Comparison of ENCODE assay signal across 18 cellular contexts in the genomic region with DNA sequence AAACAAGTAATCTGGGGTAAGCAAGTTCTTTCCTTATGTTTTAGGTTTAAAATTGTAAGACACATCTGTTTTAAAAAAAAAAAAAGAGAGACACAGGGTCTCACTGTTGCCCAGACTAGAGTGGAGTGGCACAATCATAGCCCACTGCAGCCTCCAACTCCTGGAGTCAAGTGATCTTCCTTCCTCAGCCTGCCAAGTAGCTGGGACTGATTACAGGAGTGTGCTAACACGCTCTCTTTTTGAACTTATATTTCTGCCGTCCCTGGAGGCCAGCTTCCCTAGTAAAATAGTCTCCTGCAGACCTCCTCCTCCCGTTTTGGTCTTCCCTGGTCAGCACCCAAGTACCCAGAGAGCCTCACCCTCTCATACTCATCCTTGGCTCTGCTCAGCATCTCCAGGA. TPM values are rescaled to one million over a fixed set of nuclear protein-coding genes. Genes with fewer than 3 reads are reported as not detected.
DNase-seq lines count a peak whose midpoint lies in the region; ATAC-seq and TF ChIP-seq lines count a peak whose summit lies in the region.
"Had no signal": no experiment of that assay in that cellular context is flagged by ENCODE, and none has a peak within 500 bp of the region (broad histone marks: within the 10 kb centered on the region; RNA-seq: fewer than 3 reads in every experiment).

No MANE protein-coding gene starts in this region.

- H3K4me1 ChIP-seq in CD8-positive, alpha-beta T cell (ENCODE audit: insufficient read depth, low read length) = no peaks in the 10 kb centered on the region
- H3K4me1 ChIP-seq: A549 had no signal

- peaks cover 36% of the 10 kb centered on the region for H3K36me3 ChIP-seq in CD8-positive, alpha-beta T cell (ENCODE audit: insufficient read depth, low read length)

- no peaks in the 10 kb centered on the region for H3K9me3 ChIP-seq in CD8-positive, alpha-beta T cell (ENCODE audit: low read length)
- H3K9me3 ChIP-seq: A549 had no signal

- intact Hi-C loops in Right ventricle myocardium superior (cut with DNase I) = no loop called here
- intact Hi-C loops in cardiac septum (cut with DNase I) = no loop called here
- intact Hi-C loops in left cardiac atrium (cut with DNase I) = no loop called here
- intact Hi-C loops in CD8-positive, alpha-beta T cell (cut with DNase I, micrococcal nuclease) = no loop called here

- no peak for DNase-seq in Right ventricle myocardium superior
- DNase-seq in cardiac septum (ENCODE audit: low spot score) = no peak
- no peak for DNase-seq in central memory CD8-positive, alpha-beta T cell (ENCODE audit: low spot score in 2 of 2)
- no peak for DNase-seq in left cardiac atrium
- DNase-seq in stimulated activated naive B cell treated with anti-CD40 and anti-IgM and Interleukin-4, amounts not matched to agents 10 μg/mL and 1 μg/mL and 100 μg/mL, for 72 hours = no peak
- no peak for DNase-seq in T-helper 9 cell
- no peak for DNase-seq in CD8-positive, alpha-beta T cell
- no peak for DNase-seq in NCI-H345 (lab: John Stamatoyannopoulos, UW)
- DNase-seq: CD4-positive, alpha-beta memory T cell; GM23248; NCI-H1105; NCI-H2081 treated with DMSO at 0.1 percent for 48 hours; NCI-H510A treated with DMSO at 0.1 percent for 48 hours; NCI-H774; SHP77 had no signal

- CTCF ChIA-PET in CD8-positive, alpha-beta T cell (lab: Charles Lee) = no interaction called here

- no peaks in the 10 kb centered on the region for H3K9me3 Mint-ChIP-seq in central memory CD8-positive, alpha-beta T cell
- no peaks in the 10 kb centered on the region for H3K9me3 Mint-ChIP-seq in stimulated activated naive B cell treated with anti-CD40 and anti-IgM and Interleukin-4, amounts not matched to agents 10 μg/mL and 1 μg/mL and 100 μg/mL, for 72 hours
- no peaks in the 10 kb centered on the region for H3K9me3 Mint-ChIP-seq in CD8-positive, alpha-beta T cell
- H3K9me3 Mint-ChIP-seq: CD4-positive, alpha-beta memory T cell had no signal

- POLR2A ChIA-PET in CD8-positive, alpha-beta T cell (lab: Charles Lee) = interaction anchor here (0.9 kb wide), 1 partner anchor 12 kb away, joined by 3 read pairs; no protein-coding TSS in a partner anchor

- peaks cover 12% of the 10 kb centered on the region for H3K4me1 Mint-ChIP-seq in central memory CD8-positive, alpha-beta T cell
- H3K4me1 Mint-ChIP-seq in stimulated activated naive B cell treated with anti-CD40 and anti-IgM and Interleukin-4, amounts not matched to agents 10 μg/mL and 1 μg/mL and 100 μg/mL, for 72 hours = peaks cover 0 to 8% of the 10 kb centered on the region in 2 donors
- peaks cover 1% of the 10 kb centered on the region for H3K4me1 Mint-ChIP-seq in CD8-positive, alpha-beta T cell (ENCODE audit: low read depth)

- peaks cover 59% of the 10 kb centered on the region for H3K36me3 Mint-ChIP-seq in central memory CD8-positive, alpha-beta T cell (ENCODE audit: insufficient read depth)
- H3K36me3 Mint-ChIP-seq in stimulated activated naive B cell treated with anti-CD40 and anti-IgM and Interleukin-4, amounts not matched to agents 10 μg/mL and 1 μg/mL and 100 μg/mL, for 72 hours = peaks cover 30 to 46% of the 10 kb centered on the region in 2 donors
- peaks cover 63% of the 10 kb centered on the region for H3K36me3 Mint-ChIP-seq in CD8-positive, alpha-beta T cell

- no peak overlapping the region for H3K4me3 ChIP-seq in CD8-positive, alpha-beta T cell (ENCODE audit: low read depth, low read length)
- H3K4me3 ChIP-seq: A549, GM23248, K562 had no signal

- no peaks in the 10 kb centered on the region for H3K27me3 ChIP-seq in CD8-positive, alpha-beta T cell (ENCODE audit: insufficient read depth, low read length)

- H3K27me3 Mint-ChIP-seq in central memory CD8-positive, alpha-beta T cell = no peaks in the 10 kb centered on the region
- no peaks in the 10 kb centered on the region for H3K27me3 Mint-ChIP-seq in stimulated activated naive B cell treated with anti-CD40 and anti-IgM and Interleukin-4, amounts not matched to agents 10 μg/mL and 1 μg/mL and 100 μg/mL, for 72 hours
- no peaks in the 10 kb centered on the region for H3K27me3 Mint-ChIP-seq in CD8-positive, alpha-beta T cell (ENCODE audit: low read depth)
- H3K27me3 Mint-ChIP-seq: CD4-positive, alpha-beta memory T cell had no signal

- peak overlapping the region; percentile 92 for H3K27ac Mint-ChIP-seq in central memory CD8-positive, alpha-beta T cell (ENCODE audit: low read depth)
- peak overlapping the region; percentile 31 for H3K27ac Mint-ChIP-seq in stimulated activated naive B cell treated with anti-CD40 and anti-IgM and Interleukin-4, amounts not matched to agents 10 μg/mL and 1 μg/mL and 100 μg/mL, for 72 hours
- no peak overlapping the region for H3K27ac Mint-ChIP-seq in CD8-positive, alpha-beta T cell

- no peak for TF ChIP-seq CTCF in CD8-positive, alpha-beta T cell (IDR thresholded peaks at IDR 0.05)

- ATAC-seq in Right ventricle myocardium superior (ENCODE audit: poor library complexity) (peak; percentile 62), left cardiac atrium (peak; percentile 27 to 34)
- no peak for ATAC-seq in central memory CD8-positive, alpha-beta T cell (replicated peaks; ENCODE audit: extremely low read depth, poor library complexity, severe bottlenecking)
- ATAC-seq in stimulated activated naive B cell treated with anti-CD40 and anti-IgM and Interleukin-4, amounts not matched to agents 10 μg/mL and 1 μg/mL and 100 μg/mL, for 72 hours (replicated peaks) = no peak
- ATAC-seq in CD8-positive, alpha-beta T cell = no peak
- ATAC-seq: A549, HCT116, K562 had no signal

- H3K27ac ChIP-seq in CD8-positive, alpha-beta T cell (ENCODE audit: low read depth, low read length) = no peak overlapping the region
- H3K27ac ChIP-seq: A549, GM23248 had no signal

- H3K4me3 Mint-ChIP-seq in central memory CD8-positive, alpha-beta T cell = no peak overlapping the region
- no peak overlapping the region for H3K4me3 Mint-ChIP-seq in stimulated activated naive B cell treated with anti-CD40 and anti-IgM and Interleukin-4, amounts not matched to agents 10 μg/mL and 1 μg/mL and 100 μg/mL, for 72 hours
- no peak overlapping the region for H3K4me3 Mint-ChIP-seq in CD8-positive, alpha-beta T cell

RNA-seq across cellular contexts. Expression of a gene that starts 35.5 kb away (rescaled TPM):
- total RNA-seq in Right ventricle myocardium superior = 16.3 TPM
- total RNA-seq in cardiac septum = 17.3 TPM
- total RNA-seq in left cardiac atrium = 10 to 100 TPM; 17.4 to 21.3 TPM
- total RNA-seq in CD8-positive, alpha-beta T cell = 10 to 100 TPM; 71.8 to 80.4 TPM

RNA-seq across cellular contexts. Expression of a gene that starts 56.1 kb away (rescaled TPM):
- total RNA-seq in Right ventricle myocardium superior = 43.6 TPM
- 34.6 TPM for total RNA-seq in cardiac septum
- 10 to 100 TPM; 91.0 to 92.4 TPM for total RNA-seq in left cardiac atrium
- total RNA-seq in CD8-positive, alpha-beta T cell = 10 to 100 TPM; 94.5 to 99.9 TPM

Comparison
In these comparisons a context has a peak if more than half of its experiments do, and no peak if none do; other contexts are left out.
1. ATAC-seq: peak in Right ventricle myocardium superior (single experiment) and left cardiac atrium (2 of 2); none in central memory CD8-positive, alpha-beta T cell (single experiment), stimulated activated naive B cell treated with anti-CD40 and anti-IgM and Interleukin-4, amounts not matched to agents 10 μg/mL and 1 μg/mL and 100 μg/mL, for 72 hours (0 of 2) and CD8-positive, alpha-beta T cell (single experiment).